8 cellular contexts compared by ENCODE assay signal in the genomic region with DNA sequence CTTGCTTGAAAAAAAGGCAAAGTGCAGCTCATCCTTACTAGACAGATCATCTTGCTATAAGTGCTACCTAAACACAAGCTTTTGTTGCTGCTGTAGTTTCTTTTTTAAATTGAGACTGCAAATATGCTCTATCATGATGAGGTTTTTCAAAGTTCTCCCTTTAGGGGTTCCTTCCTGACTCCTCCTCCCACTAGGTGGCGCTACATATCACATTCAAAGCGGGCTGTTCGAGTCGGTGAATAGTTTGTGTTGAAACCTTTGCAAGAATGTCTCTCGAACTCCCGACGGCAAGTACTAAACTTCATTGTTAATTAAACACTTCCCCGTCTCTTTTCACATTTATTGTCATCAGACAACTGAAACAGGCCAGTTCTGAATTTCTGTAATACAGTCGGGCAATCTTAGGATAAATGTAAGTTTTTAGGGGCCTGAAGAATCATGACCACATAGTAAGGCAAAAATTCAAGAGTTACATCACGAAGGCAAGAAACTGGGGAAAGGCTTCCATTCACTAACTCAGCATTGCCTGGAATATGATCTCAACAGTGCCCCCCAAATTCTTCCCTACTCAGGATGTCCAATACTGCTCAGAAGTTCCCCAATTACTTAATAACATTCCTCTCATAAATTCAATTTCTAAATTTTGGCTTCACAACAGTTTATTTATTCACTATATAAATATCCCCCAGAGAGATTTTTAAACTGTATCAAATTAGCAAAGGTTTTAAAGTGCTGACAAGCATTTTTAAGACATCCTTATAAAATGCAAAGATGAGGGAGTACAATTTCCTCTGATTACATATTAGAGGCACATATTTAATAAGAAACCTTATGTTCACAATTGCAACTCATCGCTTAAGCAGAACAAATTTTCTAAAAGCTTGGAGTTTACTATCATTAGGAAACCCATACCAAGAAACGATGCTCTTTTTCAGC. TPM values are rescaled to one million over a fixed set of nuclear protein-coding genes. Genes with fewer than 3 reads are reported as not detected.
A peak's percentile ranks its signal among the peaks of the same experiment; 100 is the strongest.
DNase-seq lines count a peak whose midpoint lies in the region; ATAC-seq, FAIRE-seq and TF ChIP-seq lines count a peak whose summit lies in the region.

No MANE protein-coding gene starts in this region.

- POLR2A ChIA-PET in activated CD4-positive, alpha-beta T cell treated with anti-CD3 and anti-CD28 coated beads for 36 hours (lab: Charles Lee) = no interaction called here
- POLR2A ChIA-PET in HepG2 (lab: Yijun Ruan, JAX) = no interaction called here

- CTCF ChIA-PET in activated CD4-positive, alpha-beta T cell treated with anti-CD3 and anti-CD28 coated beads for 36 hours (lab: Charles Lee) = interaction anchor here (0.6 to 1.7 kb wide), 13 partner anchors 12 to 1881 kb away, joined by 3 to 7 read pairs (median 3); partner anchors contain the start of gene HS3ST3B1
- CTCF ChIA-PET in HepG2 (lab: Yijun Ruan, JAX; ENCODE audit: low intra/inter-chr PET ratio, low total read pairs) = interaction anchor here (1.2 to 2.5 kb wide), 3 partner anchors 257 to 1332 kb away, joined by 4 to 14 read pairs (median 5); no protein-coding TSS in a partner anchor

- H3K27me3 ChIP-seq in HepG2 (ENCODE audit: control insufficient read depth in 1 of 2, insufficient read depth in 2 of 2, low read length in 2 of 2) = peaks cover 0 to 19% of the 10 kb centered on the region in 2 experiments; a peak in 4 of 5 replicates

- H3K36me3 ChIP-seq in HepG2 (replicated peaks in 1 of 2; ENCODE audit: control insufficient read depth in 1 of 2, insufficient read depth in 2 of 2, low read length in 2 of 2) = no peaks in the 10 kb centered on the region

- no TSS peak for BruUV-seq in HepG2 (replicated peaks; lab: Mats Ljungman, UMichigan)

- no peaks in the 10 kb centered on the region for H3K9me3 ChIP-seq in HepG2 (ENCODE audit: low read length)

- H3K27ac ChIP-seq in HepG2 (ENCODE audit: extremely low read length, insufficient read depth, low read length) = no peak overlapping the region

- TF ChIP-seq RAD21 in HepG2 (CRISPR knock-in tag; IDR thresholded peaks at IDR 0.05) = peak; percentile 53; the same call in 1 of the 2 replicates

- H2AFZ ChIP-seq in HepG2 (ENCODE audit: low read length) = no peak overlapping the region

- H4K20me1 ChIP-seq in HepG2 (ENCODE audit: insufficient read depth, low read length) = no peaks in the 10 kb centered on the region; the same call in 1 of the 2 replicates

- H3K4me2 ChIP-seq in HepG2 (ENCODE audit: low read depth, low read length) = peak overlapping the region; percentile 38

- no peak for TF ChIP-seq EP300 in HepG2 (IDR thresholded peaks at IDR 0.05; ENCODE audit: low read depth in 2 of 2, low read length in 2 of 2)
- TF ChIP-seq EP300 in HepG2 (CRISPR knock-in tag; IDR thresholded peaks at IDR 0.05; ENCODE audit: borderline replicate concordance) = no peak

- in situ Hi-C loops in HepG2 (cut with HindIII; ENCODE audit: extremely low pct_ligation_motif_present, low pct_unique_long_range_greater_than_20kb) = loop anchor here (5.0 to 10.0 kb wide), 3 partner anchors 260 to 1330 kb away; no protein-coding TSS in a partner anchor

- 20% methylated on average over 12 of the region's 12 CpGs for WGBS in HepG2 (ENCODE audit: low lambda C conversion rate)

- H3K4me3 ChIP-seq in HepG2 (replicated peaks in 1 of 3; ENCODE audit: insufficient read depth in 1 of 3, low read depth in 2 of 3, low read length in 3 of 3) = no peak overlapping the region

- no peak for TF ChIP-seq POLR2A in HepG2 (IDR thresholded peaks at IDR 0.05; ENCODE audit: insufficient read depth in 1 of 2, low read depth in 2 of 2, low read length in 2 of 2)

- H3K79me2 ChIP-seq in HepG2 (ENCODE audit: insufficient read depth, low read length) = no peaks in the 10 kb centered on the region

- ATAC-seq in GM21390 (IDR thresholded peaks at IDR 0.05; ENCODE audit: unreplicated experiment) (peak; percentile 71), HepG2 (peak; percentile 78)
- peak; percentile 84 for ATAC-seq in activated CD4-positive, alpha-beta T cell treated with anti-CD3 and anti-CD28 coated beads for 36 hours

- H3K9me3 Mint-ChIP-seq in activated CD4-positive, alpha-beta T cell treated with anti-CD3 and anti-CD28 coated beads for 36 hours (ENCODE audit: low read depth) = no peaks in the 10 kb centered on the region

- DNase-seq in AML-193 (lab: John Stamatoyannopoulos, UW) = peak; percentile 50 to 57
- peak; percentile 44 for DNase-seq in NCI-H2171 treated with DMSO at 0.1 percent for 48 hours (lab: John Stamatoyannopoulos, UW)
- peak; percentile 89 for DNase-seq in activated CD4-positive, alpha-beta T cell treated with anti-CD3 and anti-CD28 coated beads for 36 hours
- DNase-seq in cerebellum (ENCODE audit: low spot score) = peak; percentile 26
- DNase-seq in HepG2 (ENCODE audit: low spot score) = peak; percentile 68
- DNase-seq in stimulated activated CD4-positive, alpha-beta T cell treated with anti-CD3 and anti-CD28 coated beads, TNF-alpha, amount 100 ng/mL, for 24 hours (ENCODE audit: low read depth in 3 of 3) = peak; percentile 69 to 77 (median 71)
- no peak for DNase-seq in NCI-H187 treated with DMSO at 0.1 percent for 48 hours (lab: John Stamatoyannopoulos, UW)

- no peak overlapping the region for H3K4me3 Mint-ChIP-seq in activated CD4-positive, alpha-beta T cell treated with anti-CD3 and anti-CD28 coated beads for 36 hours

- TF ChIP-seq CTCF in HepG2 (CRISPR knock-in tag; IDR thresholded peaks at IDR 0.05) = peak; percentile 80

- H3K27ac Mint-ChIP-seq in activated CD4-positive, alpha-beta T cell treated with anti-CD3 and anti-CD28 coated beads for 36 hours = no peak overlapping the region

- peaks cover 4% of the 10 kb centered on the region for H3K4me1 Mint-ChIP-seq in activated CD4-positive, alpha-beta T cell treated with anti-CD3 and anti-CD28 coated beads for 36 hours

- intact Hi-C loops in activated CD4-positive, alpha-beta T cell treated with anti-CD3 and anti-CD28 coated beads for 36 hours (cut with DNase I, micrococcal nuclease) = loop anchor here (1.0 to 10.0 kb wide), 10 partner anchors 258 to 1910 kb away; no protein-coding TSS in a partner anchor
- intact Hi-C loops in HepG2 (cut with micrococcal nuclease; ENCODE audit: unreplicated experiment) = loop anchor here (2.0 to 10.0 kb wide), 6 partner anchors 180 to 1332 kb away; no protein-coding TSS in a partner anchor

- H3K4me1 ChIP-seq in HepG2 (ENCODE audit: insufficient read depth, low read length) = peaks cover 38% of the 10 kb centered on the region

- H3K9ac ChIP-seq in HepG2 (ENCODE audit: insufficient read depth, low read depth, low read length) = no peak overlapping the region

- peaks cover 30% of the 10 kb centered on the region for H3K27me3 Mint-ChIP-seq in activated CD4-positive, alpha-beta T cell treated with anti-CD3 and anti-CD28 coated beads for 36 hours

- H3K36me3 Mint-ChIP-seq in activated CD4-positive, alpha-beta T cell treated with anti-CD3 and anti-CD28 coated beads for 36 hours (ENCODE audit: low read depth) = no peaks in the 10 kb centered on the region

- FAIRE-seq in HepG2 (lab: Jason Lieb, UNC) = peak; percentile 91

TF ChIP-seq in HepG2, 621 proteins besides CTCF, POLR2A, EP300 and RAD21 (continues in another document):
- TF ChIP-seq HMGXB4 (CRISPR knock-in tag; IDR thresholded peaks at IDR 0.05; ENCODE audit: borderline replicate concordance in 1 of 2, low read depth in 1 of 2) (0 out of 4 replicates have a peak, but pooled peaks of 1 of the 2 experiments have one; percentile 25), ZNF777 (CRISPR knock-in tag; IDR thresholded peaks at IDR 0.05) (peak; percentile 49; the same call in 1 of the 2 replicates), TEAD3 (CRISPR knock-in tag; optimal IDR thresholded peaks at IDR 0.05; ENCODE audit: borderline replicate concordance) (peak; percentile 23), ZNF501 (CRISPR knock-in tag; IDR thresholded peaks at IDR 0.05) (no peak), GATAD2A (CRISPR knock-in tag; IDR thresholded peaks at IDR 0.05) (0 out of 2 replicates have a peak, but pooled peaks have one; percentile 50)

RNA-seq across cellular contexts. Expression of gene HS3ST3A1, which starts 6.7 kb away (rescaled TPM):
- under 1 TPM; 0.27 to 0.56 TPM for total RNA-seq in activated CD4-positive, alpha-beta T cell treated with anti-CD3 and anti-CD28 coated beads for 36 hours
- 2.0 TPM for total RNA-seq in cerebellum
- 2.9 and 3.5 TPM in 2 replicates for total RNA-seq in HepG2 (2016; rRNA removed; fragmentation: Illumina TruSeq; extraction: Trizol)
- 1.2 and 1.3 TPM in 2 replicates for total RNA-seq in HepG2 (2016; cell fraction: cytosol; rRNA removed; fragmentation: Illumina TruSeq; extraction: Trizol; ENCODE audit: low read depth)
- total RNA-seq in HepG2 (2016; cell fraction: insoluble cytoplasmic fraction; rRNA removed; fragmentation: Illumina TruSeq; extraction: Trizol) = 2.0 and 5.1 TPM in 2 replicates
- total RNA-seq in HepG2 (2016; cell fraction: membrane; rRNA removed; fragmentation: Illumina TruSeq; extraction: Trizol) = 2.4 TPM in 2 replicates
- 2.8 and 3.0 TPM in 2 replicates for total RNA-seq in HepG2 (2016; cell fraction: nucleus; rRNA removed; fragmentation: Illumina TruSeq; extraction: Trizol)
- polyA plus RNA-seq in HepG2 (2011; rRNA removed) = 1.3 and 4.4 TPM in 2 replicates
- 1.2 and 2.1 TPM in 2 replicates for polyA plus RNA-seq in HepG2 (2011; cell fraction: cytosol; rRNA removed)
- 4.9 and 7.4 TPM in 2 replicates for polyA plus RNA-seq in HepG2 (2011; cell fraction: nucleus; rRNA removed)
- 1.1 and 1.2 TPM in 2 replicates for polyA plus RNA-seq in HepG2 (2012)
- 0.42 and 0.45 TPM in 2 replicates for polyA plus RNA-seq in HepG2 (2016; cell fraction: cytosol; fragmentation: Illumina TruSeq; extraction: Trizol; ENCODE audit: low read depth)
- polyA plus RNA-seq in HepG2 (2016; cell fraction: insoluble cytoplasmic fraction; fragmentation: Illumina TruSeq; extraction: Trizol; ENCODE audit: low read depth) = 1.2 and 1.4 TPM in 2 replicates
- polyA plus RNA-seq in HepG2 (2016; cell fraction: membrane; fragmentation: Illumina TruSeq; extraction: Trizol; ENCODE audit: low read depth) = 0.73 and 0.81 TPM in 2 replicates
- polyA plus RNA-seq in HepG2 (2016; cell fraction: nucleus; fragmentation: Illumina TruSeq; extraction: Trizol; ENCODE audit: insufficient read depth, low read depth) = 3.2 and 6.7 TPM in 2 replicates
- 11.7 TPM in 1 of 2 replicates, not detected in the other for polyA minus RNA-seq in HepG2 (2011; rRNA and poly(A)+ RNA removed; ENCODE audit: low replicate concordance)
- polyA minus RNA-seq in HepG2 (2011; cell fraction: cytosol; rRNA and poly(A)+ RNA removed) = 12.5 and 12.8 TPM in 2 replicates
- polyA minus RNA-seq in HepG2 (2011; cell fraction: nucleus; rRNA and poly(A)+ RNA removed) = 3.4 and 4.5 TPM in 2 replicates
